In the genomic region with DNA sequence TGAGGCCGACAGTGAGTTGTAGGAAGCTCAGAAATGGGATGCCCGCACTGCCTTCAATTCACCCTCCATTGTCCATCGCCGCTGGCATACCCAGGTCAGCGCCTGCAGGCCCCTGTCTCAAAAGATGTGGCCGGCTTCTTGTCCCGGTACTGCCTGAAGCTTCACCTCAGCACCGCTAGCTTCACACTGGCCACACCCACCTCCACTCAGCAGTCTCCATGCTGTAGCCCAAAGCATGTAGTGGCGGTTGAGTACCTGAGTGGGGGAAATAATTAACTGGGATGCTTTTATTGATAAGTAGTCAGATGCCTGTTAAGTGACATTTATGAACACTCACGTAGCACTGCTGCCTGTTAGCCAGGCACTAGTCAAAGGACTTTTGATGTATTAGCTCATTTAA, we compare ENCODE assay signal across 16 cellular contexts.
DNase-seq lines count a peak whose midpoint lies in the region; ATAC-seq, FAIRE-seq and TF ChIP-seq lines count a peak whose summit lies in the region.
"Had no signal": no experiment of that assay in that cellular context is flagged by ENCODE, and none has a peak within 500 bp of the region (broad histone marks: within the 10 kb centered on the region; RNA-seq: fewer than 3 reads in every experiment).

No MANE protein-coding gene starts in this region.

- no peaks in the 10 kb centered on the region for H3K4me1 ChIP-seq in small intestine (ENCODE audit: control insufficient read depth in 2 of 2, insufficient read depth in 1 of 2, low read depth in 1 of 2, low read length in 1 of 2)
- H3K4me1 ChIP-seq in heart right ventricle = no peaks in the 10 kb centered on the region
- H3K4me1 ChIP-seq: HAP-1 had no signal

- H3K36me3 ChIP-seq in small intestine (ENCODE audit: control insufficient read depth in 2 of 2, insufficient read depth in 2 of 2, low read length in 2 of 2) (no peaks in the 10 kb centered on the region), heart right ventricle (peaks cover 0 to 4% (median 0%) of the 10 kb centered on the region in 9 donors)
- H3K36me3 ChIP-seq: HAP-1 had no signal

- H3K9me3 Mint-ChIP-seq in activated CD4-positive, alpha-beta T cell treated with anti-CD3 and anti-CD28 coated beads, Interleukin-2, amount 10 ng/mL, durations not matched to agents 7 days and 5 days = peaks cover 2% of the 10 kb centered on the region
- H3K9me3 Mint-ChIP-seq in activated T-helper 1 cell treated with anti-CD3 and anti-CD28 coated beads, Interleukin-12 subunit alpha, Interleukin-12 subunit beta, Interleukin-2, Interleukin-4 antibody, amounts not matched to agents 30 ng/mL and 10 ng/mL and 1 ng/mL, durations not matched to agents 14 hours and 24 hours and 36 hours = no peaks in the 10 kb centered on the region
- H3K9me3 Mint-ChIP-seq: CD4-positive, CD25-positive, alpha-beta regulatory T cell had no signal

- intact Hi-C loops in activated T-helper 1 cell treated with anti-CD3 and anti-CD28 coated beads, Interleukin-12 subunit alpha, Interleukin-12 subunit beta, Interleukin-2, Interleukin-4 antibody, amounts not matched to agents 30 ng/mL and 10 ng/mL and 1 ng/mL, durations not matched to agents 14 hours and 24 hours and 36 hours (cut with micrococcal nuclease) = no loop called here
- intact Hi-C loops in heart right ventricle (cut with DNase I) = no loop called here

- H3K27ac Mint-ChIP-seq in activated CD4-positive, alpha-beta T cell treated with anti-CD3 and anti-CD28 coated beads, Interleukin-2, amount 10 ng/mL, durations not matched to agents 7 days and 5 days = peak overlapping the region; percentile 54
- peak overlapping the region; percentile 31 for H3K27ac Mint-ChIP-seq in activated T-helper 1 cell treated with anti-CD3 and anti-CD28 coated beads, Interleukin-12 subunit alpha, Interleukin-12 subunit beta, Interleukin-2, Interleukin-4 antibody, amounts not matched to agents 30 ng/mL and 10 ng/mL and 1 ng/mL, durations not matched to agents 14 hours and 24 hours and 36 hours

- H3K4me3 Mint-ChIP-seq in activated CD4-positive, alpha-beta T cell treated with anti-CD3 and anti-CD28 coated beads, Interleukin-2, amount 10 ng/mL, durations not matched to agents 7 days and 5 days = no peak overlapping the region
- H3K4me3 Mint-ChIP-seq in activated T-helper 1 cell treated with anti-CD3 and anti-CD28 coated beads, Interleukin-12 subunit alpha, Interleukin-12 subunit beta, Interleukin-2, Interleukin-4 antibody, amounts not matched to agents 30 ng/mL and 10 ng/mL and 1 ng/mL, durations not matched to agents 14 hours and 24 hours and 36 hours = no peak overlapping the region
- H3K4me3 Mint-ChIP-seq: CD4-positive, CD25-positive, alpha-beta regulatory T cell had no signal

- POLR2A ChIA-PET in activated CD4-positive, alpha-beta T cell treated with anti-CD3 and anti-CD28 coated beads, Interleukin-2, amount 10 ng/mL, durations not matched to agents 7 days and 5 days (lab: Charles Lee) = no interaction called here

- H3K27me3 Mint-ChIP-seq in activated CD4-positive, alpha-beta T cell treated with anti-CD3 and anti-CD28 coated beads, Interleukin-2, amount 10 ng/mL, durations not matched to agents 7 days and 5 days = no peaks in the 10 kb centered on the region
- no peaks in the 10 kb centered on the region for H3K27me3 Mint-ChIP-seq in activated T-helper 1 cell treated with anti-CD3 and anti-CD28 coated beads, Interleukin-12 subunit alpha, Interleukin-12 subunit beta, Interleukin-2, Interleukin-4 antibody, amounts not matched to agents 30 ng/mL and 10 ng/mL and 1 ng/mL, durations not matched to agents 14 hours and 24 hours and 36 hours (ENCODE audit: insufficient read depth)
- H3K27me3 Mint-ChIP-seq: CD4-positive, CD25-positive, alpha-beta regulatory T cell had no signal

- H3K27ac ChIP-seq in small intestine (ENCODE audit: low read depth in 1 of 2, low read length in 1 of 2) (no peak overlapping the region), heart right ventricle (no peak overlapping the region)
- H3K27ac ChIP-seq: BLaER1 treated with 17β-estradiol and CSF1 and Interleukin-3, amounts not matched to agents 10 nM and 100 nM had no signal

- peaks cover 37% of the 10 kb centered on the region for H3K4me1 Mint-ChIP-seq in activated CD4-positive, alpha-beta T cell treated with anti-CD3 and anti-CD28 coated beads, Interleukin-2, amount 10 ng/mL, durations not matched to agents 7 days and 5 days
- H3K4me1 Mint-ChIP-seq in activated T-helper 1 cell treated with anti-CD3 and anti-CD28 coated beads, Interleukin-12 subunit alpha, Interleukin-12 subunit beta, Interleukin-2, Interleukin-4 antibody, amounts not matched to agents 30 ng/mL and 10 ng/mL and 1 ng/mL, durations not matched to agents 14 hours and 24 hours and 36 hours (ENCODE audit: low read depth) = peaks cover 51% of the 10 kb centered on the region

- H3K9me3 ChIP-seq in small intestine (ENCODE audit: control insufficient read depth, low read depth) = no peaks in the 10 kb centered on the region
- no peaks in the 10 kb centered on the region for H3K9me3 ChIP-seq in heart right ventricle
- H3K9me3 ChIP-seq: BLaER1 treated with 17β-estradiol and CSF1 and Interleukin-3, amounts not matched to agents 10 nM and 100 nM; HAP-1 had no signal

- no peak for ATAC-seq in heart right ventricle

- DNase-seq in activated CD4-positive, alpha-beta T cell treated with anti-CD3 and anti-CD28 coated beads, Interleukin-2, amount 10 ng/mL, durations not matched to agents 7 days and 5 days = no peak
- no peak for DNase-seq in activated CD4-positive, alpha-beta T cell treated with anti-CD3 and anti-CD28 coated beads for 1 hour
- DNase-seq in NCI-H1436 (lab: John Stamatoyannopoulos, UW) (peak; percentile 74), small intestine (peak; percentile 22), SIG-M5 (lab: John Stamatoyannopoulos, UW) (no peak), heart right ventricle (no peak)
- no peak for DNase-seq in activated T-helper 1 cell treated with anti-CD3 and anti-CD28 coated beads, Interleukin-12 subunit alpha, Interleukin-12 subunit beta, Interleukin-2, Interleukin-4 antibody, amounts not matched to agents 30 ng/mL and 10 ng/mL and 1 ng/mL, durations not matched to agents 14 hours and 24 hours and 36 hours (ENCODE audit: low spot score)
- DNase-seq: ACHN; CD4-positive, CD25-positive, alpha-beta regulatory T cell; DMS53; GF-D8; GOT3 had no signal

- CTCF ChIA-PET in activated CD4-positive, alpha-beta T cell treated with anti-CD3 and anti-CD28 coated beads, Interleukin-2, amount 10 ng/mL, durations not matched to agents 7 days and 5 days (lab: Charles Lee) = interaction anchor here (1.1 to 1.3 kb wide), 2 partner anchors 11 to 16 kb away, joined by 3 read pairs; no protein-coding TSS in a partner anchor

- no peak for TF ChIP-seq CTCF in heart right ventricle (IDR thresholded peaks at IDR 0.05)

- no peak for FAIRE-seq in small intestine (lab: Jason Lieb, UNC)
- FAIRE-seq: GM19239, HTR-8/SVneo had no signal

- WGBS in small intestine, 3 donors = 88 to 95% (median 90%) methylated on average over 10 of the region's 10 CpGs
- 97 to 98% methylated on average over 10 of the region's 10 CpGs for WGBS in heart right ventricle, 2 donors

- H3K4me3 ChIP-seq in small intestine (ENCODE audit: low read depth in 1 of 2, low read length in 2 of 2) (no peak overlapping the region), heart right ventricle (no peak overlapping the region)
- H3K4me3 ChIP-seq: BLaER1 treated with 17β-estradiol and CSF1 and Interleukin-3, amounts not matched to agents 10 nM and 100 nM; HAP-1 had no signal

- peaks cover 36% of the 10 kb centered on the region for H3K36me3 Mint-ChIP-seq in activated CD4-positive, alpha-beta T cell treated with anti-CD3 and anti-CD28 coated beads, Interleukin-2, amount 10 ng/mL, durations not matched to agents 7 days and 5 days (ENCODE audit: low read depth)
- H3K36me3 Mint-ChIP-seq in activated T-helper 1 cell treated with anti-CD3 and anti-CD28 coated beads, Interleukin-12 subunit alpha, Interleukin-12 subunit beta, Interleukin-2, Interleukin-4 antibody, amounts not matched to agents 30 ng/mL and 10 ng/mL and 1 ng/mL, durations not matched to agents 14 hours and 24 hours and 36 hours (ENCODE audit: low read depth) = peaks cover 32% of the 10 kb centered on the region

- H3K27me3 ChIP-seq in small intestine (ENCODE audit: control insufficient read depth in 2 of 2, insufficient read depth in 2 of 2, low read length in 2 of 2) = no peaks in the 10 kb centered on the region
- H3K27me3 ChIP-seq in heart right ventricle = no peaks in the 10 kb centered on the region
- H3K27me3 ChIP-seq: BLaER1 treated with 17β-estradiol and CSF1 and Interleukin-3, amounts not matched to agents 10 nM and 100 nM had no signal

Comparison
In these comparisons a context has a peak if more than half of its experiments do, and no peak if none do; other contexts are left out.
1. DNase-seq: peak in NCI-H1436 (single experiment) and small intestine (single experiment); none in activated CD4-positive, alpha-beta T cell treated with anti-CD3 and anti-CD28 coated beads, Interleukin-2, amount 10 ng/mL, durations not matched to agents 7 days and 5 days (single experiment), activated CD4-positive, alpha-beta T cell treated with anti-CD3 and anti-CD28 coated beads for 1 hour (single experiment), activated T-helper 1 cell treated with anti-CD3 and anti-CD28 coated beads, Interleukin-12 subunit alpha, Interleukin-12 subunit beta, Interleukin-2, Interleukin-4 antibody, amounts not matched to agents 30 ng/mL and 10 ng/mL and 1 ng/mL, durations not matched to agents 14 hours and 24 hours and 36 hours (single experiment), SIG-M5 (single experiment) and heart right ventricle (0 of 2).